Comparison of ENCODE assay signal across 1 cellular context in the genomic region with DNA sequence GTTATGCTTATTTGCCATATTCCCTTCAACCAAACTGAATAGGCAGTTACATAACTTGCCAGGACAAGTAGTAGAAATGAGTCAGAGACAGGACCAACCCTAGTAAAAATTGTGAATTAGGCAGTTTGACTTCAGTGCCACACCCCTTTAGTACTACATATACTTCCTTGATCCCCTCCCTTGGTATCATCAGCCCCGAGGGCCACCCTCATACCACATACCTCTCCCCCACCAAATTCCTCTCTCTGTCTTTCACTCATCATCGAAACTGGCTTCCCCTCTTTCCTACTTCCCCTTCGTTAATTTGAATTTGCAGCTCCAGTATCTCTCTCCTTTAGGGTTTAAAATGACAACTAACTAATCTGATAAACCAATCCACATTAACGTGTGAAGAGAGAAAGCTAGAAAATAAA.
TF ChIP-seq lines count a peak whose summit lies in the region.

No MANE protein-coding gene starts in this region.

TF ChIP-seq in HEK293, 187 proteins besides CTCF, POLR2A, EP300 and RAD21 (continued from another document):
- TF ChIP-seq, protein P1, sequence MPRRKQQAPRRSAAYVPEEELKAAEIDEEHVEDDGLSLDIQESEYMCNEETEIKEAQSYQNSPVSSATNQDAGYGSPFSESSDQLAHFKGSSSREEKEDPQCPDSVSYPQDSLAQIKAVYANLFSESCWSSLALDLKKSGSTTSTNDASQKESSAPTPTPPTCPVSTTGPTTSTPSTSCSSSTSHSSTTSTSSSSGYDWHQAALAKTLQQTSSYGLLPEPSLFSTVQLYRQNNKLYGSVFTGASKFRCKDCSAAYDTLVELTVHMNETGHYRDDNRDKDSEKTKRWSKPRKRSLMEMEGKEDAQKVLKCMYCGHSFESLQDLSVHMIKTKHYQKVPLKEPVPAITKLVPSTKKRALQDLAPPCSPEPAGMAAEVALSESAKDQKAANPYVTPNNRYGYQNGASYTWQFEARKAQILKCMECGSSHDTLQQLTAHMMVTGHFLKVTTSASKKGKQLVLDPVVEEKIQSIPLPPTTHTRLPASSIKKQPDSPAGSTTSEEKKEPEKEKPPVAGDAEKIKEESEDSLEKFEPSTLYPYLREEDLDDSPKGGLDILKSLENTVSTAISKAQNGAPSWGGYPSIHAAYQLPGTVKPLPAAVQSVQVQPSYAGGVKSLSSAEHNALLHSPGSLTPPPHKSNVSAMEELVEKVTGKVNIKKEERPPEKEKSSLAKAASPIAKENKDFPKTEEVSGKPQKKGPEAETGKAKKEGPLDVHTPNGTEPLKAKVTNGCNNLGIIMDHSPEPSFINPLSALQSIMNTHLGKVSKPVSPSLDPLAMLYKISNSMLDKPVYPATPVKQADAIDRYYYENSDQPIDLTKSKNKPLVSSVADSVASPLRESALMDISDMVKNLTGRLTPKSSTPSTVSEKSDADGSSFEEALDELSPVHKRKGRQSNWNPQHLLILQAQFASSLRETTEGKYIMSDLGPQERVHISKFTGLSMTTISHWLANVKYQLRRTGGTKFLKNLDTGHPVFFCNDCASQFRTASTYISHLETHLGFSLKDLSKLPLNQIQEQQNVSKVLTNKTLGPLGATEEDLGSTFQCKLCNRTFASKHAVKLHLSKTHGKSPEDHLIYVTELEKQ (tag by site-specific recombination; IDR thresholded peaks at IDR 0.05; ENCODE audit: borderline replicate concordance), result no peak
- no peak for TF ChIP-seq ZNF658 (tag by site-specific recombination; IDR thresholded peaks at IDR 0.05)
- TF ChIP-seq KLF1 (tag by site-specific recombination; IDR thresholded peaks at IDR 0.05), result 0 out of 2 replicates have a peak, but pooled peaks have one; percentile 24
- no peak for TF ChIP-seq ZNF146 (tag by site-specific recombination; IDR thresholded peaks at IDR 0.05)
- no peak for TF ChIP-seq GLI4 (tag by site-specific recombination; IDR thresholded peaks at IDR 0.05)
- TF ChIP-seq, protein P2, sequence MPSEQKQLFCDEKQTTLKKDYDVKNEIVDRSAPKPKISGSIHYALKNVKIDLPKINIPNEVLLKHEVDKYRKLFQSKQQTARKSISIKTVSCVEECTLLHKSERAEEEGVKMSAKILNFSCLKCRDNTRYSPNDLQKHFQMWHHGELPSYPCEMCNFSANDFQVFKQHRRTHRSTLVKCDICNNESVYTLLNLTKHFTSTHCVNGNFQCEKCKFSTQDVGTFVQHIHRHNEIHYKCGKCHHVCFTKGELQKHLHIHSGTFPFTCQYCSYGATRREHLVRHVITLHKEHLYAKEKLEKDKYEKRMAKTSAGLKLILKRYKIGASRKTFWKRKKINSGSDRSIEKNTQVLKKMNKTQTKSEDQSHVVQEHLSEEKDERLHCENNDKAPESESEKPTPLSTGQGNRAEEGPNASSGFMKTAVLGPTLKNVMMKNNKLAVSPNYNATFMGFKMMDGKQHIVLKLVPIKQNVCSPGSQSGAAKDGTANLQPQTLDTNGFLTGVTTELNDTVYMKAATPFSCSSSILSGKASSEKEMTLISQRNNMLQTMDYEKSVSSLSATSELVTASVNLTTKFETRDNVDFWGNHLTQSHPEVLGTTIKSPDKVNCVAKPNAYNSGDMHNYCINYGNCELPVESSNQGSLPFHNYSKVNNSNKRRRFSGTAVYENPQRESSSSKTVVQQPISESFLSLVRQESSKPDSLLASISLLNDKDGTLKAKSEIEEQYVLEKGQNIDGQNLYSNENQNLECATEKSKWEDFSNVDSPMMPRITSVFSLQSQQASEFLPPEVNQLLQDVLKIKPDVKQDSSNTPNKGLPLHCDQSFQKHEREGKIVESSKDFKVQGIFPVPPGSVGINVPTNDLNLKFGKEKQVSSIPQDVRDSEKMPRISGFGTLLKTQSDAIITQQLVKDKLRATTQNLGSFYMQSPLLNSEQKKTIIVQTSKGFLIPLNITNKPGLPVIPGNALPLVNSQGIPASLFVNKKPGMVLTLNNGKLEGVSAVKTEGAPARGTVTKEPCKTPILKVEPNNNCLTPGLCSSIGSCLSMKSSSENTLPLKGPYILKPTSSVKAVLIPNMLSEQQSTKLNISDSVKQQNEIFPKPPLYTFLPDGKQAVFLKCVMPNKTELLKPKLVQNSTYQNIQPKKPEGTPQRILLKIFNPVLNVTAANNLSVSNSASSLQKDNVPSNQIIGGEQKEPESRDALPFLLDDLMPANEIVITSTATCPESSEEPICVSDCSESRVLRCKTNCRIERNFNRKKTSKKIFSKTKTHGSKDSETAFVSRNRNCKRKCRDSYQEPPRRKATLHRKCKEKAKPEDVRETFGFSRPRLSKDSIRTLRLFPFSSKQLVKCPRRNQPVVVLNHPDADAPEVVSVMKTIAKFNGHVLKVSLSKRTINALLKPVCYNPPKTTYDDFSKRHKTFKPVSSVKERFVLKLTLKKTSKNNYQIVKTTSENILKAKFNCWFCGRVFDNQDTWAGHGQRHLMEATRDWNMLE (tag by site-specific recombination; conservative IDR thresholded peaks at IDR 0.05; ENCODE audit: low read depth), result no peak
- TF ChIP-seq KLF9 (tag by site-specific recombination; IDR thresholded peaks at IDR 0.05; ENCODE audit: low read depth), result peak; percentile 59
- TF ChIP-seq KLF8 (tag by site-specific recombination; IDR thresholded peaks at IDR 0.05), result no peak
- TF ChIP-seq ZNF623 (tag by site-specific recombination; IDR thresholded peaks at IDR 0.05), result no peak
- peak; percentile 58 for TF ChIP-seq PRDM1 (tag by site-specific recombination; IDR thresholded peaks at IDR 0.05)
- no peak for TF ChIP-seq ZNF214 (tag by site-specific recombination; IDR thresholded peaks at IDR 0.05; ENCODE audit: borderline replicate concordance)
- no peak for TF ChIP-seq ZNF112 (tag by site-specific recombination; IDR thresholded peaks at IDR 0.05)
- no peak for TF ChIP-seq ZBTB1 (tag by site-specific recombination; IDR thresholded peaks at IDR 0.05)
- TF ChIP-seq SCRT1 (tag by site-specific recombination; IDR thresholded peaks at IDR 0.05; ENCODE audit: borderline replicate concordance), result no peak
- no peak for TF ChIP-seq ZNF791 (tag by site-specific recombination; IDR thresholded peaks at IDR 0.05)
- TF ChIP-seq ZNF433 (tag by site-specific recombination; IDR thresholded peaks at IDR 0.05; ENCODE audit: low read depth), result no peak
- no peak for TF ChIP-seq ZNF16 (tag by site-specific recombination; IDR thresholded peaks at IDR 0.05; ENCODE audit: low read depth)
- TF ChIP-seq ZNF785 (tag by site-specific recombination; IDR thresholded peaks at IDR 0.05), result no peak
- TF ChIP-seq WT1 (tag by site-specific recombination; IDR thresholded peaks at IDR 0.05), result no peak
- TF ChIP-seq HOXA7 (CRISPR knock-in tag; IDR thresholded peaks at IDR 0.05; ENCODE audit: borderline replicate concordance), result no peak
- TF ChIP-seq ZNF19 (tag by site-specific recombination; IDR thresholded peaks at IDR 0.05; ENCODE audit: low read depth), result no peak
- TF ChIP-seq ZSCAN30 (tag by site-specific recombination; IDR thresholded peaks at IDR 0.05), result no peak
- TF ChIP-seq, protein P3, sequence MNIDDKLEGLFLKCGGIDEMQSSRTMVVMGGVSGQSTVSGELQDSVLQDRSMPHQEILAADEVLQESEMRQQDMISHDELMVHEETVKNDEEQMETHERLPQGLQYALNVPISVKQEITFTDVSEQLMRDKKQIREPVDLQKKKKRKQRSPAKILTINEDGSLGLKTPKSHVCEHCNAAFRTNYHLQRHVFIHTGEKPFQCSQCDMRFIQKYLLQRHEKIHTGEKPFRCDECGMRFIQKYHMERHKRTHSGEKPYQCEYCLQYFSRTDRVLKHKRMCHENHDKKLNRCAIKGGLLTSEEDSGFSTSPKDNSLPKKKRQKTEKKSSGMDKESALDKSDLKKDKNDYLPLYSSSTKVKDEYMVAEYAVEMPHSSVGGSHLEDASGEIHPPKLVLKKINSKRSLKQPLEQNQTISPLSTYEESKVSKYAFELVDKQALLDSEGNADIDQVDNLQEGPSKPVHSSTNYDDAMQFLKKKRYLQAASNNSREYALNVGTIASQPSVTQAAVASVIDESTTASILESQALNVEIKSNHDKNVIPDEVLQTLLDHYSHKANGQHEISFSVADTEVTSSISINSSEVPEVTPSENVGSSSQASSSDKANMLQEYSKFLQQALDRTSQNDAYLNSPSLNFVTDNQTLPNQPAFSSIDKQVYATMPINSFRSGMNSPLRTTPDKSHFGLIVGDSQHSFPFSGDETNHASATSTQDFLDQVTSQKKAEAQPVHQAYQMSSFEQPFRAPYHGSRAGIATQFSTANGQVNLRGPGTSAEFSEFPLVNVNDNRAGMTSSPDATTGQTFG (tag by site-specific recombination; IDR thresholded peaks at IDR 0.05; ENCODE audit: borderline replicate concordance), result no peak
- TF ChIP-seq, protein P4, sequence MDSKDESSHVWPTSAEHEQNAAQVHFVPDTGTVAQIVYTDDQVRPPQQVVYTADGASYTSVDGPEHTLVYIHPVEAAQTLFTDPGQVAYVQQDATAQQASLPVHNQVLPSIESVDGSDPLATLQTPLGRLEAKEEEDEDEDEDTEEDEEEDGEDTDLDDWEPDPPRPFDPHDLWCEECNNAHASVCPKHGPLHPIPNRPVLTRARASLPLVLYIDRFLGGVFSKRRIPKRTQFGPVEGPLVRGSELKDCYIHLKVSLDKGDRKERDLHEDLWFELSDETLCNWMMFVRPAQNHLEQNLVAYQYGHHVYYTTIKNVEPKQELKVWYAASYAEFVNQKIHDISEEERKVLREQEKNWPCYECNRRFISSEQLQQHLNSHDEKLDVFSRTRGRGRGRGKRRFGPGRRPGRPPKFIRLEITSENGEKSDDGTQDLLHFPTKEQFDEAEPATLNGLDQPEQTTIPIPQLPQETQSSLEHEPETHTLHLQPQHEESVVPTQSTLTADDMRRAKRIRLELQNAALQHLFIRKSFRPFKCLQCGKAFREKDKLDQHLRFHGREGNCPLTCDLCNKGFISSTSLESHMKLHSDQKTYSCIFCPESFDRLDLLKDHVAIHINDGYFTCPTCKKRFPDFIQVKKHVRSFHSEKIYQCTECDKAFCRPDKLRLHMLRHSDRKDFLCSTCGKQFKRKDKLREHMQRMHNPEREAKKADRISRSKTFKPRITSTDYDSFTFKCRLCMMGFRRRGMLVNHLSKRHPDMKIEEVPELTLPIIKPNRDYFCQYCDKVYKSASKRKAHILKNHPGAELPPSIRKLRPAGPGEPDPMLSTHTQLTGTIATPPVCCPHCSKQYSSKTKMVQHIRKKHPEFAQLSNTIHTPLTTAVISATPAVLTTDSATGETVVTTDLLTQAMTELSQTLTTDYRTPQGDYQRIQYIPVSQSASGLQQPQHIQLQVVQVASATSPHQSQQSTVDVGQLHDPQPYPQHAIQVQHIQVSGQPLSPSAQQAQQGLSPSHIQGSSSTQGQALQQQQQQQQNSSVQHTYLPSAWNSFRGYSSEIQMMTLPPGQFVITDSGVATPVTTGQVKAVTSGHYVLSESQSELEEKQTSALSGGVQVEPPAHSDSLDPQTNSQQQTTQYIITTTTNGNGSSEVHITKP (tag by site-specific recombination; IDR thresholded peaks at IDR 0.05), result 0 out of 2 replicates have a peak, but pooled peaks have one; percentile 24
- TF ChIP-seq, protein P5, sequence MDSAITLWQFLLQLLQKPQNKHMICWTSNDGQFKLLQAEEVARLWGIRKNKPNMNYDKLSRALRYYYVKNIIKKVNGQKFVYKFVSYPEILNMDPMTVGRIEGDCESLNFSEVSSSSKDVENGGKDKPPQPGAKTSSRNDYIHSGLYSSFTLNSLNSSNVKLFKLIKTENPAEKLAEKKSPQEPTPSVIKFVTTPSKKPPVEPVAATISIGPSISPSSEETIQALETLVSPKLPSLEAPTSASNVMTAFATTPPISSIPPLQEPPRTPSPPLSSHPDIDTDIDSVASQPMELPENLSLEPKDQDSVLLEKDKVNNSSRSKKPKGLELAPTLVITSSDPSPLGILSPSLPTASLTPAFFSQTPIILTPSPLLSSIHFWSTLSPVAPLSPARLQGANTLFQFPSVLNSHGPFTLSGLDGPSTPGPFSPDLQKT (IDR thresholded peaks at IDR 0.05; ENCODE audit: borderline replicate concordance, low read depth, low read length), result no peak
- no peak for TF ChIP-seq ZNF416 (tag by site-specific recombination; IDR thresholded peaks at IDR 0.05)
- no peak for TF ChIP-seq ZNF530 (tag by site-specific recombination; IDR thresholded peaks at IDR 0.05; ENCODE audit: low read depth)
- TF ChIP-seq, protein P6, sequence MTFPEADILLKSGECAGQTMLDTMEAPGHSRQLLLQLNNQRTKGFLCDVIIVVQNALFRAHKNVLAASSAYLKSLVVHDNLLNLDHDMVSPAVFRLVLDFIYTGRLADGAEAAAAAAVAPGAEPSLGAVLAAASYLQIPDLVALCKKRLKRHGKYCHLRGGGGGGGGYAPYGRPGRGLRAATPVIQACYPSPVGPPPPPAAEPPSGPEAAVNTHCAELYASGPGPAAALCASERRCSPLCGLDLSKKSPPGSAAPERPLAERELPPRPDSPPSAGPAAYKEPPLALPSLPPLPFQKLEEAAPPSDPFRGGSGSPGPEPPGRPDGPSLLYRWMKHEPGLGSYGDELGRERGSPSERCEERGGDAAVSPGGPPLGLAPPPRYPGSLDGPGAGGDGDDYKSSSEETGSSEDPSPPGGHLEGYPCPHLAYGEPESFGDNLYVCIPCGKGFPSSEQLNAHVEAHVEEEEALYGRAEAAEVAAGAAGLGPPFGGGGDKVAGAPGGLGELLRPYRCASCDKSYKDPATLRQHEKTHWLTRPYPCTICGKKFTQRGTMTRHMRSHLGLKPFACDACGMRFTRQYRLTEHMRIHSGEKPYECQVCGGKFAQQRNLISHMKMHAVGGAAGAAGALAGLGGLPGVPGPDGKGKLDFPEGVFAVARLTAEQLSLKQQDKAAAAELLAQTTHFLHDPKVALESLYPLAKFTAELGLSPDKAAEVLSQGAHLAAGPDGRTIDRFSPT (tag by site-specific recombination; IDR thresholded peaks at IDR 0.05), result no peak
- no peak for TF ChIP-seq ZNF660 (tag by site-specific recombination; IDR thresholded peaks at IDR 0.05)
- no peak for TF ChIP-seq GFI1B (tag by site-specific recombination; IDR thresholded peaks at IDR 0.05)
- TF ChIP-seq REPIN1 (tag by site-specific recombination; IDR thresholded peaks at IDR 0.05; ENCODE audit: low read depth), result no peak
- no peak for TF ChIP-seq BCL11B (tag by site-specific recombination; IDR thresholded peaks at IDR 0.05; ENCODE audit: low read depth)
